14 cellular contexts compared by ENCODE assay signal in genomic region chr10:99975106-99975829, GRCh38. TPM values are rescaled to one million over a fixed set of nuclear protein-coding genes. Genes with fewer than 3 reads are reported as not detected.
DNase-seq lines count a peak whose midpoint lies in the region; ATAC-seq and TF ChIP-seq lines count a peak whose summit lies in the region.
"Had no signal": no experiment of that assay in that cellular context is flagged by ENCODE, and none has a peak within 500 bp of the region (broad histone marks: within the 10 kb centered on the region; RNA-seq: fewer than 3 reads in every experiment).

No MANE protein-coding gene starts in this region.

- CTCF ChIA-PET in HCT116 (lab: Charles Lee) = interaction anchor here (1.4 kb wide), 1 partner anchor 70 kb away, joined by 6 read pairs; no protein-coding TSS in a partner anchor

- no peak for TF ChIP-seq RAD21 in HCT116 (IDR thresholded peaks at IDR 0.05; ENCODE audit: low read depth)

- H4K20me1 ChIP-seq in HCT116 (ENCODE audit: insufficient read depth) = no peaks in the 10 kb centered on the region

- no peak overlapping the region for H3K4me3 Mint-ChIP-seq in CD14-positive monocyte
- no peak overlapping the region for H3K4me3 Mint-ChIP-seq in nephron
- H3K4me3 Mint-ChIP-seq: activated CD8-positive, alpha-beta T cell treated with anti-CD3 and anti-CD28 coated beads, Interleukin-2, amount 10 ng/mL, durations not matched to agents 7 days and 5 days; activated naive CD4-positive, alpha-beta T cell treated with anti-CD3 and anti-CD28 coated beads, Interleukin-2, amount 10 ng/mL, durations not matched to agents 7 days and 5 days had no signal

- H3K36me3 ChIP-seq in HCT116 (ENCODE audit: control insufficient read depth in 1 of 2, insufficient read depth in 2 of 2, low read length in 2 of 2) (peaks cover 6 to 16% of the 10 kb centered on the region in 2 experiments), RWPE2 (ENCODE audit: low read depth) (peaks cover 28% of the 10 kb centered on the region)

- H3K9ac ChIP-seq in HCT116 (ENCODE audit: low read length) = no peak overlapping the region

- H3K9me3 ChIP-seq in HCT116 (ENCODE audit: control insufficient read depth in 1 of 2, insufficient read depth in 1 of 2, low read depth in 1 of 2, low read length in 2 of 2) (no peaks in the 10 kb centered on the region), RWPE2 (ENCODE audit: severe bottlenecking) (no peaks in the 10 kb centered on the region)

- peaks cover 98% of the 10 kb centered on the region for H3K79me2 ChIP-seq in HCT116 (ENCODE audit: insufficient read depth, low read length)

- TF ChIP-seq POLR2A in HCT116 (IDR thresholded peaks at IDR 0.05; ENCODE audit: borderline replicate concordance, extremely low read depth, insufficient read depth, insufficient read length) = no peak

- intact Hi-C loops in CD14-positive monocyte (cut with micrococcal nuclease) = loop anchor here in 1 of 2 donors (5.0 kb wide), 1 partner anchor 37 kb away; no protein-coding TSS in a partner anchor
- intact Hi-C loops in HCT116 (cut with micrococcal nuclease) = no loop called here

- H3K27ac ChIP-seq in HCT116 (ENCODE audit: low read depth, low read length) (peak overlapping the region; percentile 92; the same call in 1 of the 2 replicates), RWPE2 (ENCODE audit: poor library complexity, severe bottlenecking) (peak overlapping the region; percentile 98)

- H3K27me3 Mint-ChIP-seq in CD14-positive monocyte (ENCODE audit: low read depth in 3 of 3) = peaks cover 0 to 4% (median 0%) of the 10 kb centered on the region in 3 donors
- no peaks in the 10 kb centered on the region for H3K27me3 Mint-ChIP-seq in nephron (ENCODE audit: low read depth)
- H3K27me3 Mint-ChIP-seq: activated naive CD4-positive, alpha-beta T cell treated with anti-CD3 and anti-CD28 coated beads, Interleukin-2, amount 10 ng/mL, durations not matched to agents 7 days and 5 days; IgD-negative memory B cell had no signal

- BruUV-seq in HCT116 (replicated peaks; lab: Mats Ljungman, UMichigan) = no TSS peak

- ATAC-seq in HCT116 = no peak
- ATAC-seq in RWPE2 (ENCODE audit: low read depth) = no peak
- ATAC-seq: activated CD8-positive, alpha-beta T cell treated with anti-CD3 and anti-CD28 coated beads, Interleukin-2, amount 10 ng/mL, durations not matched to agents 7 days and 5 days had no signal

- TF ChIP-seq CTCF in CD14-positive monocyte (IDR thresholded peaks at IDR 0.05) (no peak), HCT116 (IDR thresholded peaks at IDR 0.05 in 2 of 3, conservative IDR thresholded peaks at IDR 0.05 in 1 of 3; ENCODE audit: borderline replicate concordance in 1 of 3, insufficient read depth in 1 of 3, low read depth in 2 of 3, low read length in 2 of 3) (no peak), RWPE2 (IDR thresholded peaks at IDR 0.05; ENCODE audit: poor library complexity, severe bottlenecking) (no peak), nephron (IDR thresholded peaks at IDR 0.05; ENCODE audit: unreplicated experiment in 3 of 3) (no peak)

- H3K9me3 Mint-ChIP-seq in CD14-positive monocyte = no peaks in the 10 kb centered on the region
- no peaks in the 10 kb centered on the region for H3K9me3 Mint-ChIP-seq in nephron
- H3K9me3 Mint-ChIP-seq: activated naive CD4-positive, alpha-beta T cell treated with anti-CD3 and anti-CD28 coated beads, Interleukin-2, amount 10 ng/mL, durations not matched to agents 7 days and 5 days; IgD-negative memory B cell had no signal

- H3K9me2 ChIP-seq in HCT116 (ENCODE audit: insufficient read depth) = no peaks in the 10 kb centered on the region

- H2AFZ ChIP-seq in HCT116 (ENCODE audit: low read depth, low read length, poor library complexity, severe bottlenecking) = no peak overlapping the region

- RAD21 ChIA-PET in HCT116 (lab: Charles Lee; ENCODE audit: low non-redundant PET in 1 of 2, low total read pairs in 2 of 2, uncharacterized antibody in 2 of 2, unreplicated experiment in 2 of 2) = no interaction called here

- POLR2A ChIA-PET in HCT116 (lab: Charles Lee) = interaction anchor here (2.6 kb wide), 1 partner anchor 9 kb away, joined by 13 read pairs; no protein-coding TSS in a partner anchor

- H3K4me1 ChIP-seq in HCT116 (ENCODE audit: control insufficient read depth in 1 of 2, insufficient read depth in 2 of 2, low read length in 2 of 2) (peaks cover 57 to 79% of the 10 kb centered on the region in 2 experiments), RWPE2 (ENCODE audit: insufficient read depth, poor library complexity, severe bottlenecking) (peaks cover 31% of the 10 kb centered on the region)

- H3K27ac Mint-ChIP-seq in CD14-positive monocyte = peak overlapping the region in 5 of 7 donors; percentile 13 to 82 (median 73)
- peak overlapping the region; percentile 96 to 99 (median 97) for H3K27ac Mint-ChIP-seq in nephron
- H3K27ac Mint-ChIP-seq: activated CD8-positive, alpha-beta T cell treated with anti-CD3 and anti-CD28 coated beads, Interleukin-2, amount 10 ng/mL, durations not matched to agents 7 days and 5 days; activated naive CD4-positive, alpha-beta T cell treated with anti-CD3 and anti-CD28 coated beads, Interleukin-2, amount 10 ng/mL, durations not matched to agents 7 days and 5 days had no signal

- no peak for DNase-seq in CD14-positive monocyte (ENCODE audit: low spot score)
- no peak for DNase-seq in HCT116 (ENCODE audit: low read depth, low spot score)
- DNase-seq in RWPE2 (ENCODE audit: low spot score) = no peak
- no peak for DNase-seq in H4 (ENCODE audit: low spot score)
- no peak for DNase-seq in activated T-cell treated with anti-CD3 and anti-CD28 coated beads, Interleukin-2, amount 50 U/mL, for 1 hour
- DNase-seq in AML-193 (lab: John Stamatoyannopoulos, UW) = no peak
- DNase-seq in NCI-H524 treated with DMSO at 0.1 percent for 48 hours (lab: John Stamatoyannopoulos, UW) = no peak
- DNase-seq: activated CD8-positive, alpha-beta T cell treated with anti-CD3 and anti-CD28 coated beads, Interleukin-2, amount 10 ng/mL, durations not matched to agents 7 days and 5 days; activated naive CD4-positive, alpha-beta T cell treated with anti-CD3 and anti-CD28 coated beads, Interleukin-2, amount 10 ng/mL, durations not matched to agents 7 days and 5 days; erythroblast; NCI-H2029 treated with DMSO at 0.1 percent for 48 hours; NK-92 treated with Interleukin-12 subunit alpha and Interleukin-12 subunit beta, amount 100 ng/mL, for 24 hours had no signal

- no peaks in the 10 kb centered on the region for H3K27me3 ChIP-seq in HCT116 (ENCODE audit: insufficient read depth, low read length)
- H3K27me3 ChIP-seq in RWPE2 (ENCODE audit: insufficient read depth, poor library complexity, severe bottlenecking) = no peaks in the 10 kb centered on the region

- H3K36me3 Mint-ChIP-seq in CD14-positive monocyte (peaks cover 10 to 17% of the 10 kb centered on the region in 2 donors), nephron (ENCODE audit: low read depth) (peaks cover 14% of the 10 kb centered on the region)
- H3K36me3 Mint-ChIP-seq: activated naive CD4-positive, alpha-beta T cell treated with anti-CD3 and anti-CD28 coated beads, Interleukin-2, amount 10 ng/mL, durations not matched to agents 7 days and 5 days had no signal

- no peak overlapping the region for H3K4me3 ChIP-seq in HCT116 (replicated peaks in 1 of 2; ENCODE audit: low read depth in 1 of 2, low read length in 2 of 2)
- H3K4me3 ChIP-seq in RWPE2 (ENCODE audit: severe bottlenecking) = no peak overlapping the region

- peak overlapping the region; percentile 72; the same call in 1 of the 2 replicates for H3K4me2 ChIP-seq in HCT116 (ENCODE audit: low read length)

- H3K4me1 Mint-ChIP-seq in CD14-positive monocyte = peaks cover 23% of the 10 kb centered on the region
- peaks cover 40% of the 10 kb centered on the region for H3K4me1 Mint-ChIP-seq in nephron
- H3K4me1 Mint-ChIP-seq: activated naive CD4-positive, alpha-beta T cell treated with anti-CD3 and anti-CD28 coated beads, Interleukin-2, amount 10 ng/mL, durations not matched to agents 7 days and 5 days had no signal

TF ChIP-seq in HCT116, 20 proteins besides CTCF, POLR2A, EP300 and RAD21 (continues in another document):
- TF ChIP-seq EZH2phosphoT487 (IDR thresholded peaks at IDR 0.05; ENCODE audit: borderline replicate concordance) = no peak
- TF ChIP-seq SP1 (IDR thresholded peaks at IDR 0.05; ENCODE audit: low read depth) = no peak
- TF ChIP-seq EGR1 (IDR thresholded peaks at IDR 0.05; ENCODE audit: low read depth) = no peak
- no peak for TF ChIP-seq CEBPB (IDR thresholded peaks at IDR 0.05; ENCODE audit: low read depth)
- TF ChIP-seq JUND (IDR thresholded peaks at IDR 0.05) = no peak
- no peak for TF ChIP-seq SIN3A (IDR thresholded peaks at IDR 0.05; ENCODE audit: low read depth)
- no peak for TF ChIP-seq FOSL1 (IDR thresholded peaks at IDR 0.05; ENCODE audit: low read depth)
- TF ChIP-seq EZH2 (IDR thresholded peaks at IDR 0.05) = no peak
- no peak for TF ChIP-seq YY1 (IDR thresholded peaks at IDR 0.05; ENCODE audit: extremely low read depth, insufficient replicate concordance, low read depth, low read length)
- TF ChIP-seq POLR2AphosphoS5 (IDR thresholded peaks at IDR 0.05; ENCODE audit: low read depth, low read length) = no peak

RNA-seq across cellular contexts. Expression of gene DNMBP, which starts 34.5 kb away (rescaled TPM):
- 1 to 10 TPM in 1 of 2 donors, under 1 TPM in 1; 0.83 to 1.2 TPM for polyA plus RNA-seq in CD14-positive monocyte
- total RNA-seq in HCT116 (2021; ENCODE audit: unreplicated experiment) = 60.3 TPM
- 25.2 and 36.2 TPM in 2 replicates for polyA plus RNA-seq in HCT116 (2012)
- 7.0 and 7.3 TPM in 2 replicates for total RNA-seq in H4 (2014; rRNA removed; shearing (Covaris generic))
